16 cellular contexts compared by ENCODE assay signal in the genomic region with DNA sequence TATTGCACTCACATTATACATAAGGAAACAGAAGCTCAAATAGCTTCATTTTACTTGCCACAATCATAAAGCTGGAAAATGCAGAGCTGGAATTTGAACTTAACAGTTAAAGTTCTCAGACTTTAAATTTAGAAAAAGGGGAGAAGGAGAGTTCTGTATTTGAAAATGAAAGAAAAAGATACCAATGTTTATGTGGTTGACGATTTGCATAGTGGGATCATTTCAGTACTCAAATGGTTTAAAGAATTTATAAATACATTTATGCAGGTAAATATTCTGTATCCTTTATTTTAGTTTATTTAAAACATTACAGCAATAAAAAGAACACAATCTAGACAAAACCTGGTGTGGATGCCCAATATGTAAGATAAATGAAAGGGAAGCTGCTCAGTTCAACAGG. TPM values are rescaled to one million over a fixed set of nuclear protein-coding genes. Genes with fewer than 3 reads are reported as not detected.
DNase-seq lines count a peak whose midpoint lies in the region; ATAC-seq lines count a peak whose summit lies in the region.
"Had no signal": no experiment of that assay in that cellular context is flagged by ENCODE, and none has a peak within 500 bp of the region (broad histone marks: within the 10 kb centered on the region; RNA-seq: fewer than 3 reads in every experiment).

No MANE protein-coding gene starts in this region.

- no peak for DNase-seq in T-helper 2 cell treated with Interferon-gamma antibody and Interleukin-4, amounts not matched to agents 5 μg/mL and 100 μg/mL, for 36 hours (ENCODE audit: low spot score)
- DNase-seq in T-helper 2 cell (no peak), left colon (no peak), immature natural killer cell (no peak)
- no peak for DNase-seq in effector memory CD8-positive, alpha-beta T cell
- DNase-seq: activated CD4-positive, CD25-positive, alpha-beta regulatory T cell; activated CD8-positive, alpha-beta memory T cell treated with anti-CD3 and anti-CD28 coated beads, Interleukin-2, amount 50 U/mL, for 48 hours; DMS79; left ventricle myocardium superior; NCI-H2081; stimulated activated CD4-positive, alpha-beta T cell treated with anti-CD3 and anti-CD28 coated beads, Interleukin-12 subunit alpha, Interleukin-12 subunit beta, amount 100 ng/mL, for 4 hours; SW 1271 had no signal

- no peaks in the 10 kb centered on the region for H3K27me3 Mint-ChIP-seq in T-helper 2 cell treated with Interferon-gamma antibody and Interleukin-4, amounts not matched to agents 5 μg/mL and 100 μg/mL, for 36 hours (ENCODE audit: low read depth)
- H3K27me3 Mint-ChIP-seq in immature natural killer cell (ENCODE audit: low read depth in 3 of 3) = peaks cover 0 to 4% (median 0%) of the 10 kb centered on the region in 3 donors
- no peaks in the 10 kb centered on the region for H3K27me3 Mint-ChIP-seq in effector memory CD8-positive, alpha-beta T cell
- H3K27me3 Mint-ChIP-seq: activated naive CD4-positive, alpha-beta T cell treated with anti-CD3 and anti-CD28 coated beads, Interleukin-2, amount 50 U/mL, for 24 hours had no signal

- peaks cover 26% of the 10 kb centered on the region for H3K4me1 Mint-ChIP-seq in T-helper 2 cell treated with Interferon-gamma antibody and Interleukin-4, amounts not matched to agents 5 μg/mL and 100 μg/mL, for 36 hours (ENCODE audit: low read depth)
- H3K4me1 Mint-ChIP-seq in immature natural killer cell = peaks cover 10 to 27% of the 10 kb centered on the region in 2 donors
- H3K4me1 Mint-ChIP-seq in effector memory CD8-positive, alpha-beta T cell (ENCODE audit: low read depth in 2 of 2) = peaks cover 3 to 5% of the 10 kb centered on the region in 2 donors

- peak overlapping the region; percentile 9 for H3K4me3 Mint-ChIP-seq in T-helper 2 cell treated with Interferon-gamma antibody and Interleukin-4, amounts not matched to agents 5 μg/mL and 100 μg/mL, for 36 hours
- peak overlapping the region in 1 of 5 donors; percentile 45 for H3K4me3 Mint-ChIP-seq in immature natural killer cell
- no peak overlapping the region for H3K4me3 Mint-ChIP-seq in effector memory CD8-positive, alpha-beta T cell
- H3K4me3 Mint-ChIP-seq: activated naive CD4-positive, alpha-beta T cell treated with anti-CD3 and anti-CD28 coated beads, Interleukin-2, amount 50 U/mL, for 24 hours had no signal

- H3K36me3 Mint-ChIP-seq in T-helper 2 cell treated with Interferon-gamma antibody and Interleukin-4, amounts not matched to agents 5 μg/mL and 100 μg/mL, for 36 hours (ENCODE audit: low read depth) = no peaks in the 10 kb centered on the region
- H3K36me3 Mint-ChIP-seq in immature natural killer cell = peaks cover 0 to 4% (median 0%) of the 10 kb centered on the region in 3 donors
- H3K36me3 Mint-ChIP-seq in effector memory CD8-positive, alpha-beta T cell (ENCODE audit: insufficient read depth) = no peaks in the 10 kb centered on the region
- H3K36me3 Mint-ChIP-seq: activated naive CD4-positive, alpha-beta T cell treated with anti-CD3 and anti-CD28 coated beads, Interleukin-2, amount 50 U/mL, for 24 hours had no signal

- no peaks in the 10 kb centered on the region for H3K9me3 Mint-ChIP-seq in T-helper 2 cell treated with Interferon-gamma antibody and Interleukin-4, amounts not matched to agents 5 μg/mL and 100 μg/mL, for 36 hours
- H3K9me3 Mint-ChIP-seq in immature natural killer cell = no peaks in the 10 kb centered on the region
- no peaks in the 10 kb centered on the region for H3K9me3 Mint-ChIP-seq in effector memory CD8-positive, alpha-beta T cell
- H3K9me3 Mint-ChIP-seq: activated naive CD4-positive, alpha-beta T cell treated with anti-CD3 and anti-CD28 coated beads, Interleukin-2, amount 50 U/mL, for 24 hours had no signal

- H3K27ac Mint-ChIP-seq in T-helper 2 cell treated with Interferon-gamma antibody and Interleukin-4, amounts not matched to agents 5 μg/mL and 100 μg/mL, for 36 hours = no peak overlapping the region
- H3K27ac Mint-ChIP-seq in immature natural killer cell = peak overlapping the region in 2 of 6 donors; percentile 25 to 52
- no peak overlapping the region for H3K27ac Mint-ChIP-seq in effector memory CD8-positive, alpha-beta T cell
- H3K27ac Mint-ChIP-seq: activated naive CD4-positive, alpha-beta T cell treated with anti-CD3 and anti-CD28 coated beads, Interleukin-2, amount 50 U/mL, for 24 hours had no signal

- ATAC-seq in GM21515 (IDR thresholded peaks at IDR 0.05; ENCODE audit: unreplicated experiment) (peak; percentile 51), HG03342 (IDR thresholded peaks at IDR 0.05; ENCODE audit: unreplicated experiment) (peak; percentile 60), left colon (peak; percentile 48), GM21576 (IDR thresholded peaks at IDR 0.05; ENCODE audit: unreplicated experiment) (no peak)
- no peak for ATAC-seq in effector memory CD8-positive, alpha-beta T cell (replicated peaks)
- ATAC-seq: left ventricle myocardium superior had no signal

- intact Hi-C loops in left colon (cut with DNase I, micrococcal nuclease) = no loop called here

RNA-seq across cellular contexts. Expression of a gene that starts 25.5 kb away (rescaled TPM):
- total RNA-seq in left colon = 1 to 10 TPM; 1.7 to 2.3 TPM
- polyA plus RNA-seq in immature natural killer cell = 100 to 1,000 TPM in 1 of 3 donors, 10 to 100 TPM in 2; 80.6 to 143 (median 91.7) TPM

Comparison
In these comparisons a context has a peak if more than half of its experiments do, and no peak if none do; other contexts are left out.
1. ATAC-seq: peak in GM21515 (single experiment), HG03342 (single experiment) and left colon (single experiment); none in GM21576 (single experiment) and effector memory CD8-positive, alpha-beta T cell (single experiment).